In the genomic region with DNA sequence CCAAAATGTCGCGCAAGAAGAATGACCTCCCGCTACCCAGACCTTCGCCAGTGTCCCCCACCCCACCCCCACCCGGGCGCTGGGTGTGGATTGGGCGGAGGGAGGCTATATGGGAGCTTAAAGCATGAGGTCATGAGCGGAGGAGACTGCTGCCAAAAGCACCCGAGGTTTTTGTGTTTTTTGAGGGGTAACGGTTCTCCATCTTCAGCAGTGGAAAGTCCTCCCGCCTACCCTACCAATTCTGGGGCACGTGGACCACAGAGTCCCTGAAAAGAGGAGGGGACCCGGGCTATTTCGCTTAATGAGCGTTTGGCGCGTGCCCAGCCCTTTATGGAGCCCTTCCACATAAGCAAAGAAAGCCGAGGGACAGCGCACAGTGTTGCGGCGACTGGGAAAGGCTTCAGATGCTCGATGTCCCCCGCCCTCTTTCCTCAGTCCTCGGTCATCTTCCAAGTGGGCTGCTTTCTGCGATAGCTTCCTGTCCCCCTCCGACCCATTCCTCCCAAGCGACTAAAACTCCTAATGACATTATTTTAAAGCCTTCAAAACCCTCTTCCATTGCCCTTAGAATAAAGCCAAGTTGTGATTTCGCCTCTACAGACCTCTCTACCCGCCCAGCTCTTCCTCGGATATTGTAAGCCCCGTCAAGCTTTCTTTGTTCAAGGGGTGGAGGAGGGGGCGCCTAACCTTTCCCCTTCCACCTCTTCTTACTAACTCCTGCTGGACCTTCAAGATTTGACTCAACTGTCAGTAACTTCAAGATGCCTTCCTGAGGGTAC, we compare ENCODE assay signal across 8 cellular contexts. TPM values are rescaled to one million over a fixed set of nuclear protein-coding genes. Genes with fewer than 3 reads are reported as not detected.
DNase-seq lines count a peak whose midpoint lies in the region; ATAC-seq and TF ChIP-seq lines count a peak whose summit lies in the region.

No MANE protein-coding gene starts in this region.

- ATAC-seq in activated CD8-positive, alpha-beta T cell treated with anti-CD3 and anti-CD28 coated beads for 36 hours: no peak
- no peak for ATAC-seq in gastroesophageal sphincter
- no peak for ATAC-seq in GM19351 (IDR thresholded peaks at IDR 0.05; ENCODE audit: unreplicated experiment)
- no peak for ATAC-seq in GM21447 (IDR thresholded peaks at IDR 0.05; ENCODE audit: unreplicated experiment)

- DNase-seq in CD4-positive, alpha-beta memory T cell: peak in 1 of 5 donors; percentile 42
- peak; percentile 27 for DNase-seq in activated CD8-positive, alpha-beta T cell treated with anti-CD3 and anti-CD28 coated beads for 36 hours
- DNase-seq in ovary: peak; percentile 32 to 64 (median 56)
- DNase-seq in hippocampal formation (lab: John Stamatoyannopoulos, UW): no peak

- no peak overlapping the region for H3K27ac ChIP-seq in CD4-positive, alpha-beta memory T cell (ENCODE audit: low read depth, low read length)
- peak overlapping the region; percentile 99 for H3K27ac ChIP-seq in HUES64 (ENCODE audit: low read depth, low read length)
- H3K27ac ChIP-seq in gastroesophageal sphincter: peak overlapping the region in 3 of 4 donors; percentile 86 to 95 (median 92)
- no peak overlapping the region for H3K27ac ChIP-seq in ovary

- CTCF ChIA-PET in CD4-positive, alpha-beta memory T cell (lab: Charles Lee; ENCODE audit: partially characterized antibody): interaction anchor here (1.0 to 3.0 kb wide), 7 partner anchors 9 to 145 kb away, joined by 3 to 11 read pairs (median 5); no protein-coding TSS in a partner anchor
- CTCF ChIA-PET in activated CD8-positive, alpha-beta T cell treated with anti-CD3 and anti-CD28 coated beads for 36 hours (lab: Charles Lee): interaction anchor here (1.0 to 8.7 kb wide), 11 partner anchors 13 to 110 kb away, joined by 3 to 56 read pairs (median 4); a partner anchor contains a TSS

- intact Hi-C loops in CD4-positive, alpha-beta memory T cell (cut with micrococcal nuclease): loop anchor here (2.0 to 5.0 kb wide), 4 partner anchors 47 to 172 kb away; no protein-coding TSS in a partner anchor
- intact Hi-C loops in activated CD8-positive, alpha-beta T cell treated with anti-CD3 and anti-CD28 coated beads for 36 hours (cut with micrococcal nuclease): loop anchor here (10.0 kb wide), 1 partner anchor 59 kb away; no protein-coding TSS in a partner anchor
- intact Hi-C loops in ovary (cut with DNase I): loop anchor here in 3 of 4 donors (2.0 to 10.0 kb wide), 5 partner anchors 49 to 192 kb away; no protein-coding TSS in a partner anchor

- H3K27ac Mint-ChIP-seq in CD4-positive, alpha-beta memory T cell: peak overlapping the region in 6 of 7 donors; percentile 58 to 90 (median 82)
- no peak overlapping the region for H3K27ac Mint-ChIP-seq in activated CD8-positive, alpha-beta T cell treated with anti-CD3 and anti-CD28 coated beads for 36 hours

- H3K36me3 ChIP-seq in CD4-positive, alpha-beta memory T cell (ENCODE audit: insufficient read depth, low read length): no peaks in the 10 kb centered on the region
- H3K36me3 ChIP-seq in HUES64 (ENCODE audit: insufficient read depth, low read length) (no peaks in the 10 kb centered on the region), gastroesophageal sphincter (no peaks in the 10 kb centered on the region), ovary (no peaks in the 10 kb centered on the region)

- H3K4me3 Mint-ChIP-seq in CD4-positive, alpha-beta memory T cell: peak overlapping the region; percentile 76 to 100 (median 95)
- peak overlapping the region; percentile 97 for H3K4me3 Mint-ChIP-seq in activated CD8-positive, alpha-beta T cell treated with anti-CD3 and anti-CD28 coated beads for 36 hours

- peaks cover 18 to 46% (median 22%) of the 10 kb centered on the region in 4 donors for H3K4me1 Mint-ChIP-seq in CD4-positive, alpha-beta memory T cell
- H3K4me1 Mint-ChIP-seq in activated CD8-positive, alpha-beta T cell treated with anti-CD3 and anti-CD28 coated beads for 36 hours (ENCODE audit: low read depth): peaks cover 27% of the 10 kb centered on the region

- no peak for TF ChIP-seq CTCF in activated CD8-positive, alpha-beta T cell treated with anti-CD3 and anti-CD28 coated beads for 36 hours (IDR thresholded peaks at IDR 0.05)
- no peak for TF ChIP-seq CTCF in gastroesophageal sphincter (IDR thresholded peaks at IDR 0.05)
- TF ChIP-seq CTCF in ovary (IDR thresholded peaks at IDR 0.05): no peak

- H3K9me3 ChIP-seq in CD4-positive, alpha-beta memory T cell (ENCODE audit: control insufficient read depth in 1 of 2, low read length in 2 of 2): no peaks in the 10 kb centered on the region
- no peaks in the 10 kb centered on the region for H3K9me3 ChIP-seq in HUES64 (ENCODE audit: insufficient read depth, low read depth, low read length)
- H3K9me3 ChIP-seq in gastroesophageal sphincter: no peaks in the 10 kb centered on the region
- no peaks in the 10 kb centered on the region for H3K9me3 ChIP-seq in ovary

- peaks cover 24% of the 10 kb centered on the region for H3K4me1 ChIP-seq in CD4-positive, alpha-beta memory T cell (ENCODE audit: insufficient read depth, low read length)
- H3K4me1 ChIP-seq in HUES64 (ENCODE audit: insufficient read depth, low read length): peaks cover 34% of the 10 kb centered on the region
- H3K4me1 ChIP-seq in gastroesophageal sphincter: peaks cover 0 to 41% (median 5%) of the 10 kb centered on the region in 3 donors
- H3K4me1 ChIP-seq in ovary (ENCODE audit: insufficient read depth): no peaks in the 10 kb centered on the region

- H3K9ac ChIP-seq in HUES64 (ENCODE audit: low read depth, low read length): peak overlapping the region; percentile 69

- TF ChIP-seq POLR2A in gastroesophageal sphincter (IDR thresholded peaks at IDR 0.05) (no peak), ovary (IDR thresholded peaks at IDR 0.05) (no peak)

- H3K27me3 ChIP-seq in CD4-positive, alpha-beta memory T cell (ENCODE audit: insufficient read depth, low read length): no peaks in the 10 kb centered on the region
- no peaks in the 10 kb centered on the region for H3K27me3 ChIP-seq in HUES64 (ENCODE audit: insufficient read depth, low read length)
- no peaks in the 10 kb centered on the region for H3K27me3 ChIP-seq in gastroesophageal sphincter
- no peaks in the 10 kb centered on the region for H3K27me3 ChIP-seq in ovary

- no peaks in the 10 kb centered on the region for H3K9me3 Mint-ChIP-seq in CD4-positive, alpha-beta memory T cell
- no peaks in the 10 kb centered on the region for H3K9me3 Mint-ChIP-seq in activated CD8-positive, alpha-beta T cell treated with anti-CD3 and anti-CD28 coated beads for 36 hours

- WGBS in HUES64: under 1% methylated on average over 26 of the region's 32 CpGs
- 4 to 7% methylated on average over 13 to 20 of the region's 32 CpGs for WGBS in gastroesophageal sphincter (ENCODE audit: low coverage in 1 of 2), 2 donors
- 3 to 4% (median 4%) methylated on average over 32 of the region's 32 CpGs for WGBS in ovary, 3 donors

- POLR2A ChIA-PET in CD4-positive, alpha-beta memory T cell (lab: Charles Lee; ENCODE audit: partially characterized antibody): interaction anchor here (0.6 to 11.1 kb wide), 26 partner anchors 9 to 403 kb away, joined by 3 to 238 read pairs (median 6); a partner anchor contains a TSS
- POLR2A ChIA-PET in activated CD8-positive, alpha-beta T cell treated with anti-CD3 and anti-CD28 coated beads for 36 hours (lab: Charles Lee): interaction anchor here (0.6 to 8.3 kb wide), 19 partner anchors 8 to 169 kb away, joined by 3 to 72 read pairs (median 4); no protein-coding TSS in a partner anchor

- peaks cover 0 to 23% of the 10 kb centered on the region in 2 donors for H3K36me3 Mint-ChIP-seq in CD4-positive, alpha-beta memory T cell
- H3K36me3 Mint-ChIP-seq in activated CD8-positive, alpha-beta T cell treated with anti-CD3 and anti-CD28 coated beads for 36 hours (ENCODE audit: low read depth): no peaks in the 10 kb centered on the region

- H3K4me3 ChIP-seq in CD4-positive, alpha-beta memory T cell (ENCODE audit: low read length in 2 of 2): peak overlapping the region; percentile 48 to 72
- H3K4me3 ChIP-seq in HUES64 (ENCODE audit: low read length): peak overlapping the region; percentile 92
- H3K4me3 ChIP-seq in gastroesophageal sphincter: peak overlapping the region; percentile 56 to 91
- H3K4me3 ChIP-seq in ovary: peak overlapping the region; percentile 85

- no peaks in the 10 kb centered on the region for H3K27me3 Mint-ChIP-seq in CD4-positive, alpha-beta memory T cell
- H3K27me3 Mint-ChIP-seq in activated CD8-positive, alpha-beta T cell treated with anti-CD3 and anti-CD28 coated beads for 36 hours: peaks cover 4% of the 10 kb centered on the region

- no peak for TF ChIP-seq EP300 in gastroesophageal sphincter (IDR thresholded peaks at IDR 0.05)
- TF ChIP-seq EP300 in ovary (IDR thresholded peaks at IDR 0.05): no peak

RNA-seq across cellular contexts. Expression of a gene that starts 2.1 kb away (rescaled TPM):
- 10 to 100 TPM; 25.9 to 28.3 TPM for total RNA-seq in CD4-positive, alpha-beta memory T cell
- polyA plus RNA-seq in CD4-positive, alpha-beta memory T cell: 1 to 10 TPM; 1.1 to 8.8 TPM
- 11.4 TPM for polyA plus RNA-seq in HUES64 (2013, experiment 1 of 2)
- polyA plus RNA-seq in HUES64 (2013, experiment 2 of 2): 11.8 TPM
- total RNA-seq in activated CD8-positive, alpha-beta T cell treated with anti-CD3 and anti-CD28 coated beads for 36 hours: 1 to 10 TPM; 6.5 to 6.9 TPM
- total RNA-seq in gastroesophageal sphincter (1 to 10 TPM; 3.2 to 7.4 (median 5.4) TPM), ovary (10 to 100 TPM in 4 of 7 donors, 1 to 10 TPM in 3; 4.5 to 13.7 (median 11.2) TPM)
- polyA plus RNA-seq in ovary: 1 to 10 TPM; 4.5 to 6.0 TPM

Comparison
In these comparisons a context has a peak if more than half of its experiments do, and no peak if none do; other contexts are left out.
1. DNase-seq: peak in activated CD8-positive, alpha-beta T cell treated with anti-CD3 and anti-CD28 coated beads for 36 hours (single experiment) and ovary (5 of 5); none in hippocampal formation (0 of 2).
2. H3K27ac ChIP-seq: peak in HUES64 (single experiment) and gastroesophageal sphincter (3 of 4); none in CD4-positive, alpha-beta memory T cell (single experiment) and ovary (0 of 2).
3. Peak in every context shown above with its lines, with median percentiles within 50 percentile points of each other: H3K4me3 ChIP-seq.